In the genomic region with DNA sequence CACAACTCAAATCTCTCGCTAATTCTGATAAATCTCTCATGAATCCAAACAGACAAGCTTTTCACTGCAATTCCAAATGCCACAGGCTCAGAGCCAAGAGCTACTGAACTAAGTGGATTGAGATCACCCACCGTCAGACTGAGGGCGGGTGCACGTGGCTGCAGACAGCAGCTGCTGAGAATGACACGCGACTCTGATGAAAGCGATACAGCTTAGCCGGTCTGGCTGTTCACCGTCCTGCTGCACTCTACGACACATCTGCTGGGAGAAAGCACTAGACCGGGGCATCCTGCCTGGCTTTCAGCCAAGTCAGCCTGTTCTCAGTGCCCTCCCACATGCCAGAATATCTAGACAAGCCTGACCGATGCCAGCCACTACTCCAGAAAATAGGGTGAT, we compare ENCODE assay signal across 1 cellular context.
TF ChIP-seq lines count a peak whose summit lies in the region.

No MANE protein-coding gene starts in this region.

TF ChIP-seq in K562, 482 proteins besides CTCF, POLR2A, EP300 and RAD21 (continued from another document):
- TF ChIP-seq ZNF551 (CRISPR knock-in tag; IDR thresholded peaks at IDR 0.05) (no peak), EWSR1 (IDR thresholded peaks at IDR 0.05; ENCODE audit: borderline replicate concordance, low read depth, partially characterized antibody) (no peak), NFIC (IDR thresholded peaks at IDR 0.05) (peak; percentile 88), XRCC5 (IDR thresholded peaks at IDR 0.05; ENCODE audit: low read depth, low read length) (no peak), TFAM (CRISPR knock-in tag; conservative IDR thresholded peaks at IDR 0.05) (no peak), SP2 (IDR thresholded peaks at IDR 0.05; ENCODE audit: extremely low read depth, low read depth, low read length, poor library complexity, severe bottlenecking) (no peak), FOXK1 (CRISPR knock-in tag; IDR thresholded peaks at IDR 0.05; ENCODE audit: borderline replicate concordance) (no peak), TAL1 (IDR thresholded peaks at IDR 0.05) (no peak; the same call in 1 of the 2 replicates), KLF16 (IDR thresholded peaks at IDR 0.05) (no peak), HNRNPK (IDR thresholded peaks at IDR 0.05; ENCODE audit: low read depth, low read length, poor library complexity, severe bottlenecking) (no peak), MAFG (tag; conservative IDR thresholded peaks at IDR 0.05) (no peak), SREBF1 (IDR thresholded peaks at IDR 0.05; ENCODE audit: borderline replicate concordance, low read depth, low read length) (no peak), FOXK2 (conservative IDR thresholded peaks at IDR 0.05 in 1 of 2, IDR thresholded peaks at IDR 0.05 in 1 of 2; ENCODE audit: low read depth in 2 of 2) (peak; percentile 21 to 53; a peak in 2 of 4 replicates), XRCC3 (IDR thresholded peaks at IDR 0.05) (no peak), BRCA1 (IDR thresholded peaks at IDR 0.05) (no peak), BRCA1 (CRISPR knock-in tag; IDR thresholded peaks at IDR 0.05) (no peak), RFX7 (CRISPR knock-in tag; IDR thresholded peaks at IDR 0.05) (no peak), CBX5 (IDR thresholded peaks at IDR 0.05; ENCODE audit: borderline replicate concordance, low read depth) (no peak), ARID2 (IDR thresholded peaks at IDR 0.05) (no peak), CBX2 (IDR thresholded peaks at IDR 0.05; ENCODE audit: insufficient read depth, low read length, poor library complexity, severe bottlenecking) (no peak), CHD2 (IDR thresholded peaks at IDR 0.05; ENCODE audit: low read depth, low read length) (no peak), KDM1A (IDR thresholded peaks at IDR 0.05) (0 out of 4 replicates have a peak, but pooled peaks of 1 of the 2 experiments have one; percentile 16), ZNF830 (CRISPR knock-in tag; IDR thresholded peaks at IDR 0.05) (no peak), KDM5B (IDR thresholded peaks at IDR 0.05; ENCODE audit: insufficient replicate concordance, low read depth, low read length) (no peak), HDAC3 (IDR thresholded peaks at IDR 0.05; ENCODE audit: borderline replicate concordance, partially characterized antibody) (peak; percentile 18)
- TF ChIP-seq, protein P1, sequence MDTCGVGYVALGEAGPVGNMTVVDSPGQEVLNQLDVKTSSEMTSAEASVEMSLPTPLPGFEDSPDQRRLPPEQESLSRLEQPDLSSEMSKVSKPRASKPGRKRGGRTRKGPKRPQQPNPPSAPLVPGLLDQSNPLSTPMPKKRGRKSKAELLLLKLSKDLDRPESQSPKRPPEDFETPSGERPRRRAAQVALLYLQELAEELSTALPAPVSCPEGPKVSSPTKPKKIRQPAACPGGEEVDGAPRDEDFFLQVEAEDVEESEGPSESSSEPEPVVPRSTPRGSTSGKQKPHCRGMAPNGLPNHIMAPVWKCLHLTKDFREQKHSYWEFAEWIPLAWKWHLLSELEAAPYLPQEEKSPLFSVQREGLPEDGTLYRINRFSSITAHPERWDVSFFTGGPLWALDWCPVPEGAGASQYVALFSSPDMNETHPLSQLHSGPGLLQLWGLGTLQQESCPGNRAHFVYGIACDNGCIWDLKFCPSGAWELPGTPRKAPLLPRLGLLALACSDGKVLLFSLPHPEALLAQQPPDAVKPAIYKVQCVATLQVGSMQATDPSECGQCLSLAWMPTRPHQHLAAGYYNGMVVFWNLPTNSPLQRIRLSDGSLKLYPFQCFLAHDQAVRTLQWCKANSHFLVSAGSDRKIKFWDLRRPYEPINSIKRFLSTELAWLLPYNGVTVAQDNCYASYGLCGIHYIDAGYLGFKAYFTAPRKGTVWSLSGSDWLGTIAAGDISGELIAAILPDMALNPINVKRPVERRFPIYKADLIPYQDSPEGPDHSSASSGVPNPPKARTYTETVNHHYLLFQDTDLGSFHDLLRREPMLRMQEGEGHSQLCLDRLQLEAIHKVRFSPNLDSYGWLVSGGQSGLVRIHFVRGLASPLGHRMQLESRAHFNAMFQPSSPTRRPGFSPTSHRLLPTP (IDR thresholded peaks at IDR 0.05; ENCODE audit: borderline replicate concordance, extremely low read depth, insufficient read length), result no peak
- TF ChIP-seq, protein P2, sequence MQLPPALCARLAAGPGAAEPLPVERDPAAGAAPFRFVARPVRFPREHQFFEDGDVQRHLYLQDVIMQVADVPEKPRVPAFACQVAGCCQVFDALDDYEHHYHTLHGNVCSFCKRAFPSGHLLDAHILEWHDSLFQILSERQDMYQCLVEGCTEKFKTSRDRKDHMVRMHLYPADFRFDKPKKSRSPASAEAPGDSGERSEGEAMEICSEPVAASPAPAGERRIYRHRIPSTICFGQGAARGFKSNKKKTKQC (CRISPR knock-in tag; IDR thresholded peaks at IDR 0.05), result no peak
- TF ChIP-seq, protein P3, sequence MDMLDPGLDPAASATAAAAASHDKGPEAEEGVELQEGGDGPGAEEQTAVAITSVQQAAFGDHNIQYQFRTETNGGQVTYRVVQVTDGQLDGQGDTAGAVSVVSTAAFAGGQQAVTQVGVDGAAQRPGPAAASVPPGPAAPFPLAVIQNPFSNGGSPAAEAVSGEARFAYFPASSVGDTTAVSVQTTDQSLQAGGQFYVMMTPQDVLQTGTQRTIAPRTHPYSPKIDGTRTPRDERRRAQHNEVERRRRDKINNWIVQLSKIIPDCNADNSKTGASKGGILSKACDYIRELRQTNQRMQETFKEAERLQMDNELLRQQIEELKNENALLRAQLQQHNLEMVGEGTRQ (CRISPR knock-in tag; IDR thresholded peaks at IDR 0.05), result 0 out of 2 replicates have a peak, but pooled peaks have one; percentile 11
- TF ChIP-seq, protein P4, sequence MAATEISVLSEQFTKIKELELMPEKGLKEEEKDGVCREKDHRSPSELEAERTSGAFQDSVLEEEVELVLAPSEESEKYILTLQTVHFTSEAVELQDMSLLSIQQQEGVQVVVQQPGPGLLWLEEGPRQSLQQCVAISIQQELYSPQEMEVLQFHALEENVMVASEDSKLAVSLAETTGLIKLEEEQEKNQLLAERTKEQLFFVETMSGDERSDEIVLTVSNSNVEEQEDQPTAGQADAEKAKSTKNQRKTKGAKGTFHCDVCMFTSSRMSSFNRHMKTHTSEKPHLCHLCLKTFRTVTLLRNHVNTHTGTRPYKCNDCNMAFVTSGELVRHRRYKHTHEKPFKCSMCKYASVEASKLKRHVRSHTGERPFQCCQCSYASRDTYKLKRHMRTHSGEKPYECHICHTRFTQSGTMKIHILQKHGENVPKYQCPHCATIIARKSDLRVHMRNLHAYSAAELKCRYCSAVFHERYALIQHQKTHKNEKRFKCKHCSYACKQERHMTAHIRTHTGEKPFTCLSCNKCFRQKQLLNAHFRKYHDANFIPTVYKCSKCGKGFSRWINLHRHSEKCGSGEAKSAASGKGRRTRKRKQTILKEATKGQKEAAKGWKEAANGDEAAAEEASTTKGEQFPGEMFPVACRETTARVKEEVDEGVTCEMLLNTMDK (IDR thresholded peaks at IDR 0.05; ENCODE audit: borderline replicate concordance, insufficient read depth, low read depth, low read length, poor library complexity, severe bottlenecking), result no peak
- TF ChIP-seq, protein P5, sequence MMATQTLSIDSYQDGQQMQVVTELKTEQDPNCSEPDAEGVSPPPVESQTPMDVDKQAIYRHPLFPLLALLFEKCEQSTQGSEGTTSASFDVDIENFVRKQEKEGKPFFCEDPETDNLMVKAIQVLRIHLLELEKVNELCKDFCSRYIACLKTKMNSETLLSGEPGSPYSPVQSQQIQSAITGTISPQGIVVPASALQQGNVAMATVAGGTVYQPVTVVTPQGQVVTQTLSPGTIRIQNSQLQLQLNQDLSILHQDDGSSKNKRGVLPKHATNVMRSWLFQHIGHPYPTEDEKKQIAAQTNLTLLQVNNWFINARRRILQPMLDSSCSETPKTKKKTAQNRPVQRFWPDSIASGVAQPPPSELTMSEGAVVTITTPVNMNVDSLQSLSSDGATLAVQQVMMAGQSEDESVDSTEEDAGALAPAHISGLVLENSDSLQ (IDR thresholded peaks at IDR 0.05), result peak; percentile 61
TF ChIP-seq in K562: peak in this region for 40.
